In the genomic region with DNA sequence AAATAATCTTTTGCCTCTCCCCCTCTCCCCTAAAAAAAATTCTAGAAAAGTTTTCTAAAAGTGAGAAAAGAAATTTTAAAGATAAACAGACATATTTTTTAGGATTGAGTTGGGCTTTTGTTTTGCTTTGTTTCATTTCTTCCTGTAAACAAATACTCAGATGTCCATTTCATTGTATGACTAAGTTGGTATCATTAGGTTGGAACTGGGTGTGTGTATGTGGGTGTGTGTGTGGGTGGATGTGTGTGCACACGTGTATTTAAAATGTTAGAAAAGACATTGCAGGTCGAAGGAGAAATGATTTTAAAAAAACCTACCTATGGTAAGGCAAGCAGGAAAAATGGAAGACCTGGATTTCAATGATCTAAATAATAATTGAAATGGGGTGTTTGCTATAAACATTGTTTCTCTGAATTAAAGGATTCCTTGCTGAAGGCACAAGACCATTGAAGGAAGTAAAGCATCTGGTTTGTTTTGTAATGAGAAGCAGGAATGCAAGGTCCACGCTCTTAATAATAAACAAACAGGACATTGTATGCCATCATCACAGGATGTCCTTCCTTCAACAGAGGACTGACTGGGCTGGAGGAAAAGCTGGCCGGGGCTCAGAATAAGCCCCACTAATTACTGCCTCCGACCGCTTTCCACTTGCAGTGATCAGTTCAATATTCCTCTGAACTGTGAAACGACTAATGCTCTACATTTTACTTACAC, we compare ENCODE assay signal across 8 cellular contexts. TPM values are rescaled to one million over a fixed set of nuclear protein-coding genes. Genes with fewer than 3 reads are reported as not detected.
A peak's percentile ranks its signal among the peaks of the same experiment; 100 is the strongest.
DNase-seq lines count a peak whose midpoint lies in the region; ATAC-seq, FAIRE-seq and TF ChIP-seq lines count a peak whose summit lies in the region.

No MANE protein-coding gene starts in this region.

- DNase-seq in Calu3 (no peak), NCI-H2029 (lab: John Stamatoyannopoulos, UW) (peak; percentile 31), dedifferentiated amniotic fluid mesenchymal stem cell (ENCODE audit: extremely low spot score) (peak; percentile 45), NCI-H1694 treated with DMSO at 0.1 percent for 48 hours (lab: John Stamatoyannopoulos, UW) (no peak), GM12891 (ENCODE audit: insufficient read length, low spot score) (no peak), GM10248 (ENCODE audit: extremely low spot score) (no peak)
- DNase-seq in natural killer cell treated with Interleukin-12 subunit alpha and Interleukin-12 subunit beta and Interleukin-15 and Interleukin-18, amount 100 ng/mL, for 72 hours (ENCODE audit: low spot score): no peak

- CTCF ChIA-PET in Calu3 (lab: Charles Lee) (interaction anchor here (0.9 to 1.3 kb wide), 2 partner anchors 16 to 93 kb away, joined by 3 to 4 read pairs; no protein-coding TSS in a partner anchor), GM10248 (lab: Yijun Ruan, JAX) (interaction anchor here (0.9 to 3.2 kb wide), 6 partner anchors 10 to 653 kb away, joined by 3 to 18 read pairs (median 4); no protein-coding TSS in a partner anchor)

- peaks cover 35% of the 10 kb centered on the region for H3K27me3 Mint-ChIP-seq in Calu3 (ENCODE audit: unreplicated experiment)
- no peaks in the 10 kb centered on the region for H3K27me3 Mint-ChIP-seq in natural killer cell treated with Interleukin-12 subunit alpha and Interleukin-12 subunit beta and Interleukin-15 and Interleukin-18, amount 100 ng/mL, for 72 hours

- POLR2A ChIA-PET in GM10248 (lab: Yijun Ruan, JAX): no interaction called here

- H3K4me3 Mint-ChIP-seq in Calu3 (ENCODE audit: low read depth, unreplicated experiment): peak overlapping the region; percentile 97
- peak overlapping the region; percentile 82 for H3K4me3 Mint-ChIP-seq in natural killer cell treated with Interleukin-12 subunit alpha and Interleukin-12 subunit beta and Interleukin-15 and Interleukin-18, amount 100 ng/mL, for 72 hours

- peak overlapping the region; percentile 57 for H3K27ac Mint-ChIP-seq in Calu3 (ENCODE audit: unreplicated experiment)
- peak overlapping the region; percentile 91 to 96 for H3K27ac Mint-ChIP-seq in natural killer cell treated with Interleukin-12 subunit alpha and Interleukin-12 subunit beta and Interleukin-15 and Interleukin-18, amount 100 ng/mL, for 72 hours

- peaks cover 12% of the 10 kb centered on the region for H3K36me3 Mint-ChIP-seq in Calu3 (ENCODE audit: insufficient read depth, unreplicated experiment)
- H3K36me3 Mint-ChIP-seq in natural killer cell treated with Interleukin-12 subunit alpha and Interleukin-12 subunit beta and Interleukin-15 and Interleukin-18, amount 100 ng/mL, for 72 hours: peaks cover 23% of the 10 kb centered on the region

- no peak for ATAC-seq in natural killer cell treated with Interleukin-12 subunit alpha and Interleukin-12 subunit beta and Interleukin-15 and Interleukin-18, amount 100 ng/mL, for 72 hours
- ATAC-seq in HG03521 (IDR thresholded peaks at IDR 0.05; ENCODE audit: unreplicated experiment): no peak

- TF ChIP-seq POLR2A in GM12891 (IDR thresholded peaks at IDR 0.05; ENCODE audit: low read depth, low read length): no peak

- BruUV-seq in Calu3 (replicated peaks; lab: Mats Ljungman, UMichigan): no TSS peak

- peaks cover 28% of the 10 kb centered on the region for H3K4me1 Mint-ChIP-seq in Calu3 (ENCODE audit: low read depth, unreplicated experiment)
- H3K4me1 Mint-ChIP-seq in natural killer cell treated with Interleukin-12 subunit alpha and Interleukin-12 subunit beta and Interleukin-15 and Interleukin-18, amount 100 ng/mL, for 72 hours (ENCODE audit: low read depth in 2 of 2): peaks cover 56 to 58% of the 10 kb centered on the region in 2 donors

- FAIRE-seq in GM12891 (lab: Jason Lieb, UNC): no peak

- H3K9me3 Mint-ChIP-seq in Calu3 (ENCODE audit: low read depth, unreplicated experiment): no peaks in the 10 kb centered on the region
- H3K9me3 Mint-ChIP-seq in natural killer cell treated with Interleukin-12 subunit alpha and Interleukin-12 subunit beta and Interleukin-15 and Interleukin-18, amount 100 ng/mL, for 72 hours: no peaks in the 10 kb centered on the region

- intact Hi-C loops in Calu3 (cut with micrococcal nuclease; ENCODE audit: unreplicated experiment): loop anchor here (5.0 to 10.0 kb wide), 3 partner anchors 353 to 650 kb away; no protein-coding TSS in a partner anchor

- TF ChIP-seq CTCF in Calu3 (IDR thresholded peaks at IDR 0.05; ENCODE audit: unreplicated experiment) (no peak), GM10248 (IDR thresholded peaks at IDR 0.05; ENCODE audit: control extremely low read depth, extremely low read depth, low read depth, missing control alignments) (no peak)

TF ChIP-seq in GM12891, 5 proteins besides CTCF, POLR2A, EP300 and RAD21:
- TF ChIP-seq POLR2AphosphoS5 (IDR thresholded peaks at IDR 0.05; ENCODE audit: low read depth, low read length) (no peak), TAF1 (IDR thresholded peaks at IDR 0.05; ENCODE audit: low read depth, low read length) (no peak), SPI1 (IDR thresholded peaks at IDR 0.05; ENCODE audit: low read depth, low read length) (no peak), PAX5 (IDR thresholded peaks at IDR 0.05; ENCODE audit: insufficient read depth, low read length, severe bottlenecking) (no peak), POU2F2 (IDR thresholded peaks at IDR 0.05; ENCODE audit: low read depth, low read length) (no peak)

RNA-seq across cellular contexts. Expression of a gene that starts 1.0 kb away (rescaled TPM):
- total RNA-seq in Calu3 (2022): 0.40 and 1.1 TPM in 2 replicates
- total RNA-seq in natural killer cell treated with Interleukin-12 subunit alpha and Interleukin-12 subunit beta and Interleukin-15 and Interleukin-18, amount 100 ng/mL, for 72 hours: 100 to 1,000 TPM; 174 to 192 TPM
- 2.4 TPM for polyA plus RNA-seq in GM12891 (2012; ENCODE audit: low read depth, missing spikeins)

Comparison
In these comparisons a context has a peak if more than half of its experiments do, and no peak if none do; other contexts are left out.
1. DNase-seq: peak in NCI-H2029 (single experiment) and dedifferentiated amniotic fluid mesenchymal stem cell (single experiment); none in Calu3 (single experiment), natural killer cell treated with Interleukin-12 subunit alpha and Interleukin-12 subunit beta and Interleukin-15 and Interleukin-18, amount 100 ng/mL, for 72 hours (single experiment), NCI-H1694 treated with DMSO at 0.1 percent for 48 hours (single experiment), GM12891 (single experiment) and GM10248 (single experiment).
2. RNA of a gene that starts 1.0 kb away (total RNA-seq): 174 to 192 TPM in natural killer cell treated with Interleukin-12 subunit alpha and Interleukin-12 subunit beta and Interleukin-15 and Interleukin-18, amount 100 ng/mL, for 72 hours; 0.40 to 1.1 TPM in Calu3; every median in the first group is over 10 times any median in the second.